In the genomic region with DNA sequence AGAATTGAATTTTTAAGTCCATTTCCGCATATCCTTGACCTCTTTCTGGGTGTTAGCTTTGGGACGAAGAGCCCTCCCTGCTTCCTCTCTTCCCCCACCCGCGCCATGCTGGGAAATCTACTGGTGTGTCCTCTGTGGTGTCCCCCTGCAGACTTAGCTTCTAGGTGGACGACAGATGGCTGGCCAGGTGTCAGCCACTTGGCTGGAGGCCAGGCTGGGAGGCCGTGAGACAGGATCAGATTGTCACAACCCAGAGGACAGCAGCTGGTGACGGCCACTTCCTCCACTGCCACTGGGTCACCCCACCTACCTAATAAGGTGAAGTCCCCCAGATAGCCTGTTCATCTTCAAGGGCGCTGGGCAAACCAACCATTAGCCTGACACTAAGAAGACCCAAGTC, we compare ENCODE assay signal across 23 cellular contexts. TPM values are rescaled to one million over a fixed set of nuclear protein-coding genes. Genes with fewer than 3 reads are reported as not detected.
"Had no signal": no experiment of that assay in that cellular context is flagged by ENCODE, and none has a peak within 500 bp of the region (broad histone marks: within the 10 kb centered on the region; RNA-seq: fewer than 3 reads in every experiment).

No MANE protein-coding gene starts in this region.

- H3K36me3 ChIP-seq: esophagus muscularis mucosa, gastroesophageal sphincter, heart right ventricle, left ventricle myocardium inferior, neural progenitor cell, pancreas, upper lobe of left lung had no signal

- H3K4me3 ChIP-seq: esophagus muscularis mucosa, gastroesophageal sphincter, heart right ventricle, left ventricle myocardium inferior, neural progenitor cell, pancreas, smooth muscle cell, testis, upper lobe of left lung had no signal

- H3K27ac ChIP-seq: esophagus muscularis mucosa, gastroesophageal sphincter, heart right ventricle, left ventricle myocardium inferior, neural progenitor cell, pancreas, testis, upper lobe of left lung had no signal

- H3K27me3 ChIP-seq: pancreas, testis, upper lobe of left lung had no signal

- H3K4me1 ChIP-seq: gastroesophageal sphincter, neural progenitor cell, pancreas, testis had no signal

- DNase-seq: activated CD4-positive, alpha-beta T cell treated with anti-CD3 and anti-CD28 coated beads, Interleukin-2, amount 50 U/mL, for 48 hours; activated naive CD4-positive, alpha-beta T cell; activated naive CD8-positive, alpha-beta T cell treated with anti-CD3 and anti-CD28 coated beads for 36 hours; activated T-cell treated with anti-CD3 and anti-CD28 coated beads for 4 hours; amniotic stem cell; dermis blood vessel endothelial cell; effector memory CD4-positive, alpha-beta T cell; heart right ventricle; left ventricle myocardium inferior; mammary epithelial cell; stimulated activated CD4-positive, alpha-beta T cell treated with anti-CD3 and anti-CD28 coated beads, Interleukin-4, amount 100 ng/mL, for 4 hours; testis had no signal

- H3K9me3 ChIP-seq: esophagus muscularis mucosa, gastroesophageal sphincter, left ventricle myocardium inferior, pancreas, testis, upper lobe of left lung had no signal

- ATAC-seq: activated T-helper 17 cell treated with anti-CD3 and anti-CD28 coated beads, Interleukin-2, amount 50 U/mL, for 72 hours; gastroesophageal sphincter; heart right ventricle; sciatic nerve; stimulated activated memory B cell treated with anti-CD40 and anti-IgM and Interleukin-4, amounts not matched to agents 10 μg/mL and 1 μg/mL and 100 μg/mL, for 72 hours had no signal

RNA-seq across cellular contexts. Expression of a gene that starts 13.3 kb away (rescaled TPM):
- total RNA-seq: pulmonary artery endothelial cell; T-helper 2 cell treated with Interferon-gamma antibody and Interleukin-4, amounts not matched to agents 100 ng/mL and 5 ng/mL, for 36 hours had no signal
